Comparison of ENCODE assay signal across 13 cellular contexts in genomic region chr11:132358573-132358953, GRCh38.
DNase-seq lines count a peak whose midpoint lies in the region; ATAC-seq and FAIRE-seq lines count a peak whose summit lies in the region.
"Had no signal": no experiment of that assay in that cellular context is flagged by ENCODE, and none has a peak within 500 bp of the region (broad histone marks: within the 10 kb centered on the region; RNA-seq: fewer than 3 reads in every experiment).

No MANE protein-coding gene starts in this region.

- H3K27me3 Mint-ChIP-seq in naive thymus-derived CD4-positive, alpha-beta T cell = no peaks in the 10 kb centered on the region

- H3K4me1 Mint-ChIP-seq in naive thymus-derived CD4-positive, alpha-beta T cell = peaks cover 0 to 13% (median 0%) of the 10 kb centered on the region in 7 donors

- H3K27ac ChIP-seq in naive thymus-derived CD4-positive, alpha-beta T cell (ENCODE audit: low read depth, low read length) = no peak overlapping the region
- H3K27ac ChIP-seq: right lobe of liver, upper lobe of right lung had no signal

- no peaks in the 10 kb centered on the region for H3K36me3 ChIP-seq in naive thymus-derived CD4-positive, alpha-beta T cell (ENCODE audit: control insufficient read depth in 2 of 3, insufficient read depth in 3 of 3, low read length in 3 of 3)
- H3K36me3 ChIP-seq: right lobe of liver, upper lobe of right lung had no signal

- peak; percentile 37 for ATAC-seq in GM18870 (IDR thresholded peaks at IDR 0.05; ENCODE audit: unreplicated experiment)
- ATAC-seq in GM21515 (IDR thresholded peaks at IDR 0.05; ENCODE audit: unreplicated experiment) = peak; percentile 49
- ATAC-seq in HG03045 (IDR thresholded peaks at IDR 0.05; ENCODE audit: unreplicated experiment) = peak; percentile 37
- no peak for ATAC-seq in naive thymus-derived CD4-positive, alpha-beta T cell
- ATAC-seq: right lobe of liver, upper lobe of right lung had no signal

- H3K4me1 ChIP-seq in naive thymus-derived CD4-positive, alpha-beta T cell (ENCODE audit: control insufficient read depth in 2 of 2, insufficient read depth in 2 of 2, low read length in 2 of 2) = peaks cover 0 to 3% of the 10 kb centered on the region in 2 donors
- H3K4me1 ChIP-seq: right lobe of liver, upper lobe of right lung had no signal

- DNase-seq in RPMI8226 = peak; percentile 33
- DNase-seq in HTR-8/SVneo (ENCODE audit: insufficient read length, low spot score) = no peak
- no peak for DNase-seq in anterior cingulate cortex (lab: John Stamatoyannopoulos, UW)
- DNase-seq in activated CD4-positive, CD25-positive, alpha-beta regulatory T cell (lab: John Stamatoyannopoulos, UW) = no peak
- no peak for DNase-seq in naive thymus-derived CD4-positive, alpha-beta T cell
- DNase-seq: DMS153, NCI-H2081 treated with DMSO at 0.1 percent for 48 hours, right lobe of liver, upper lobe of right lung had no signal

- H3K36me3 Mint-ChIP-seq in naive thymus-derived CD4-positive, alpha-beta T cell = no peaks in the 10 kb centered on the region

- peaks cover 0 to 19% (median 5%) of the 10 kb centered on the region in 11 donors for H3K9me3 Mint-ChIP-seq in naive thymus-derived CD4-positive, alpha-beta T cell

- no peak for FAIRE-seq in HTR-8/SVneo (lab: Jason Lieb, UNC)
- FAIRE-seq: bronchial epithelial cell had no signal

- H3K27me3 ChIP-seq in naive thymus-derived CD4-positive, alpha-beta T cell (ENCODE audit: control insufficient read depth in 2 of 2, insufficient read depth in 2 of 2, low read length in 2 of 2) = no peaks in the 10 kb centered on the region
- H3K27me3 ChIP-seq: right lobe of liver, upper lobe of right lung had no signal

- CTCF ChIA-PET in naive thymus-derived CD4-positive, alpha-beta T cell (lab: Charles Lee) = no interaction called here

- H3K4me3 ChIP-seq in naive thymus-derived CD4-positive, alpha-beta T cell (ENCODE audit: low read length) = no peak overlapping the region
- H3K4me3 ChIP-seq: right lobe of liver, upper lobe of right lung had no signal

- POLR2A ChIA-PET in naive thymus-derived CD4-positive, alpha-beta T cell (lab: Charles Lee) = no interaction called here

- no peak overlapping the region for H3K27ac Mint-ChIP-seq in naive thymus-derived CD4-positive, alpha-beta T cell

- no peak overlapping the region for H3K4me3 Mint-ChIP-seq in naive thymus-derived CD4-positive, alpha-beta T cell

- intact Hi-C loops in naive thymus-derived CD4-positive, alpha-beta T cell (cut with micrococcal nuclease) = no loop called here

- H3K9me3 ChIP-seq in naive thymus-derived CD4-positive, alpha-beta T cell (ENCODE audit: control insufficient read depth in 2 of 3, low read length in 3 of 3) = no peaks in the 10 kb centered on the region
- H3K9me3 ChIP-seq: right lobe of liver, upper lobe of right lung had no signal
